Comparison of ENCODE assay signal across 1 cellular context in the genomic region with DNA sequence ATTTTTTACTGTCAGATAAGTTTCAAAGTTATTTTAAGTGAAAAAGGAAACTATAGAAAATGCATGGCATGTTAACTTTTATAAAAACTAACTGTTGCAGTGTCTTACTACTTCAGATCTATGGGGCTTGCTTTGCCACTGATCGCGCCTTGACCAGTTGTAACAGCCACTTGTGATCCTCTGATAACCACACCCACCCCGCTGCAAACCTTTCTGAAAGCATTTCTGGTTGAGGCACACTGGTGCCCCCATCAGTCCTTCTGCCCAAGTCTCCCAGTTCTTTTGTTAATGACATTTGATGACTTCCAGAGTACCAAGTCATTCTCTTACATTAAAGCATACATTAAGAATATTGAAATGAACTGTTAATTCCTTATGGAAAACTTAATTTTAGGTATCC.
TF ChIP-seq lines count a peak whose summit lies in the region.

No MANE protein-coding gene starts in this region.

TF ChIP-seq in HCT116, 20 proteins besides CTCF, POLR2A, EP300 and RAD21 (continued from another document):
- TF ChIP-seq FOSL1 (IDR thresholded peaks at IDR 0.05; ENCODE audit: low read depth): no peak
- no peak for TF ChIP-seq SIN3A (IDR thresholded peaks at IDR 0.05; ENCODE audit: low read depth)
- no peak for TF ChIP-seq ZFX (IDR thresholded peaks at IDR 0.05)
- TF ChIP-seq TCF7L2 (IDR thresholded peaks at IDR 0.05; ENCODE audit: borderline replicate concordance, extremely low read depth, insufficient read depth, insufficient read length): no peak
- TF ChIP-seq, protein P1, sequence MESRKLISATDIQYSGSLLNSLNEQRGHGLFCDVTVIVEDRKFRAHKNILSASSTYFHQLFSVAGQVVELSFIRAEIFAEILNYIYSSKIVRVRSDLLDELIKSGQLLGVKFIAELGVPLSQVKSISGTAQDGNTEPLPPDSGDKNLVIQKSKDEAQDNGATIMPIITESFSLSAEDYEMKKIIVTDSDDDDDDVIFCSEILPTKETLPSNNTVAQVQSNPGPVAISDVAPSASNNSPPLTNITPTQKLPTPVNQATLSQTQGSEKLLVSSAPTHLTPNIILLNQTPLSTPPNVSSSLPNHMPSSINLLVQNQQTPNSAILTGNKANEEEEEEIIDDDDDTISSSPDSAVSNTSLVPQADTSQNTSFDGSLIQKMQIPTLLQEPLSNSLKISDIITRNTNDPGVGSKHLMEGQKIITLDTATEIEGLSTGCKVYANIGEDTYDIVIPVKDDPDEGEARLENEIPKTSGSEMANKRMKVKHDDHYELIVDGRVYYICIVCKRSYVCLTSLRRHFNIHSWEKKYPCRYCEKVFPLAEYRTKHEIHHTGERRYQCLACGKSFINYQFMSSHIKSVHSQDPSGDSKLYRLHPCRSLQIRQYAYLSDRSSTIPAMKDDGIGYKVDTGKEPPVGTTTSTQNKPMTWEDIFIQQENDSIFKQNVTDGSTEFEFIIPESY (IDR thresholded peaks at IDR 0.05; ENCODE audit: extremely low read depth, insufficient replicate concordance, low read length): no peak
- TF ChIP-seq, protein P2, sequence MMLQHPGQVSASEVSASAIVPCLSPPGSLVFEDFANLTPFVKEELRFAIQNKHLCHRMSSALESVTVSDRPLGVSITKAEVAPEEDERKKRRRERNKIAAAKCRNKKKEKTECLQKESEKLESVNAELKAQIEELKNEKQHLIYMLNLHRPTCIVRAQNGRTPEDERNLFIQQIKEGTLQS (IDR thresholded peaks at IDR 0.05): no peak
- TF ChIP-seq, protein P3, sequence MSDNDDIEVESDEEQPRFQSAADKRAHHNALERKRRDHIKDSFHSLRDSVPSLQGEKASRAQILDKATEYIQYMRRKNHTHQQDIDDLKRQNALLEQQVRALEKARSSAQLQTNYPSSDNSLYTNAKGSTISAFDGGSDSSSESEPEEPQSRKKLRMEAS (IDR thresholded peaks at IDR 0.05): no peak
- TF ChIP-seq YY1 (IDR thresholded peaks at IDR 0.05; ENCODE audit: extremely low read depth, insufficient replicate concordance, low read depth, low read length): no peak
- TF ChIP-seq SP1 (IDR thresholded peaks at IDR 0.05; ENCODE audit: low read depth): no peak
- TF ChIP-seq EZH2 (IDR thresholded peaks at IDR 0.05): no peak
- TF ChIP-seq ZNF274 (IDR thresholded peaks at IDR 0.05; ENCODE audit: low read depth, low read length): no peak
- TF ChIP-seq CBX3 (IDR thresholded peaks at IDR 0.05; ENCODE audit: low read depth): no peak
- no peak for TF ChIP-seq SRF (IDR thresholded peaks at IDR 0.05; ENCODE audit: low read depth)
